In genomic region chr4:146646601-146647000, GRCh38 we compare ENCODE assay signal across 18 cellular contexts. TPM values are rescaled to one million over a fixed set of nuclear protein-coding genes. Genes with fewer than 3 reads are reported as not detected.
DNase-seq lines count a peak whose midpoint lies in the region; ATAC-seq and TF ChIP-seq lines count a peak whose summit lies in the region.
"Had no signal": no experiment of that assay in that cellular context is flagged by ENCODE, and none has a peak within 500 bp of the region (broad histone marks: within the 10 kb centered on the region; RNA-seq: fewer than 3 reads in every experiment).

No MANE protein-coding gene starts in this region.

- no peak for TF ChIP-seq CTCF in SK-N-SH (IDR thresholded peaks at IDR 0.05)
- no peak for TF ChIP-seq CTCF in H9 (conservative IDR thresholded peaks at IDR 0.05)
- TF ChIP-seq CTCF in brain (conservative IDR thresholded peaks at IDR 0.05): no peak

- WGBS in SK-N-SH (ENCODE audit: low lambda C conversion rate): 0% methylated on average over 4 of the region's 4 CpGs
- no CpG with 5 or more reads among the region's 4 CpGs for WGBS in H9 (ENCODE audit: extremely low coverage, insufficient read length, low lambda C conversion rate)
- WGBS in aorta, 2 donors: 1 to 3% methylated on average over 4 of the region's 4 CpGs

- H3K23ac ChIP-seq in H9 (ENCODE audit: insufficient read length, low read depth, low read length): no peak overlapping the region

- H4K5ac ChIP-seq in H9 (ENCODE audit: insufficient read length, low read depth, low read length): no peak overlapping the region

- H3K36me3 Mint-ChIP-seq in H9 (ENCODE audit: insufficient read depth in 1 of 3, low read depth in 3 of 3) (no peaks in the 10 kb centered on the region; a peak in 1 of 7 replicates), brain (no peaks in the 10 kb centered on the region)
- H3K36me3 Mint-ChIP-seq: CD14-positive monocyte; CD8-positive, alpha-beta T cell had no signal

- H2BK20ac ChIP-seq in H9 (ENCODE audit: low read depth, low read length, poor library complexity, severe bottlenecking): no peak overlapping the region

- no peak overlapping the region for H2BK12ac ChIP-seq in H9 (ENCODE audit: insufficient read length, low read depth, low read length)

- DNase-seq in SK-N-SH (peak; percentile 42), H9 (no peak), retina (peak; percentile 66), Ammon's horn (ENCODE audit: low spot score) (no peak), aorta (no peak)
- DNase-seq: Caco-2; CD8-positive, alpha-beta T cell; GM23248; KBM-7 had no signal

- no peaks in the 10 kb centered on the region; a peak in 2 of 4 replicates for H3K4me1 ChIP-seq in SK-N-SH (ENCODE audit: control insufficient read depth in 1 of 2, insufficient read depth in 2 of 2, low read depth in 1 of 2, low read length in 1 of 2)
- H3K4me1 ChIP-seq in H9 (ENCODE audit: insufficient read depth, low read length): no peaks in the 10 kb centered on the region
- no peaks in the 10 kb centered on the region for H3K4me1 ChIP-seq in aorta (ENCODE audit: control insufficient read depth in 1 of 2, insufficient read depth in 2 of 2, low read length in 2 of 2)
- H3K4me1 ChIP-seq: Caco-2, HAP-1 had no signal

- TF ChIP-seq EP300 in SK-N-SH (IDR thresholded peaks at IDR 0.05; ENCODE audit: borderline replicate concordance in 1 of 2, low read depth in 1 of 2, low read length in 1 of 2): no peak

- no peaks in the 10 kb centered on the region for H3K9me2 ChIP-seq in SK-N-SH

- peaks cover 7% of the 10 kb centered on the region for H3K23me2 ChIP-seq in H9 (ENCODE audit: insufficient read length, low read depth, low read length, poor library complexity, severe bottlenecking)

- POLR2A ChIA-PET in SK-N-SH (lab: Yijun Ruan, JAX): no interaction called here

- H4K20me1 ChIP-seq in SK-N-SH (ENCODE audit: insufficient read depth) (no peaks in the 10 kb centered on the region), H9 (ENCODE audit: control insufficient read depth, insufficient read depth, insufficient read length) (no peaks in the 10 kb centered on the region)

- H3K9ac ChIP-seq in SK-N-SH: no peak overlapping the region
- H3K9ac ChIP-seq in H9 (ENCODE audit: extremely low read depth, insufficient read length, low read length): no peak overlapping the region
- H3K9ac ChIP-seq: GM23248 had no signal

- H2BK120ac ChIP-seq in H9 (ENCODE audit: low read depth, low read length, poor library complexity, severe bottlenecking): no peak overlapping the region

- intact Hi-C loops in aorta (cut with DNase I): no loop called here

- no peak overlapping the region for H3K56ac ChIP-seq in H9 (ENCODE audit: insufficient read length, low read depth, low read length)

- H4K91ac ChIP-seq in H9 (ENCODE audit: insufficient read length, low read depth, low read length): no peak overlapping the region

- H2BK15ac ChIP-seq in H9 (ENCODE audit: low read depth, low read length): no peak overlapping the region

- H3K4me3 ChIP-seq in SK-N-SH (ENCODE audit: low read depth in 2 of 2, low read length in 1 of 2) (no peak overlapping the region), aorta (ENCODE audit: low read length in 2 of 2) (no peak overlapping the region)
- H3K4me3 ChIP-seq: GM23248, HAP-1 had no signal

- CTCF ChIA-PET in SK-N-SH (lab: Yijun Ruan, JAX): interaction anchor here (1.0 kb wide), 1 partner anchor 304 kb away, joined by 4 read pairs; no protein-coding TSS in a partner anchor

- H3K4ac ChIP-seq in H9 (ENCODE audit: low read depth, low read length): no peak overlapping the region

- peaks cover 100% of the 10 kb centered on the region for H3K27me3 Mint-ChIP-seq in H9 (ENCODE audit: low read depth)
- H3K27me3 Mint-ChIP-seq in brain: peaks cover 100% of the 10 kb centered on the region

- no peak overlapping the region for H2BK5ac ChIP-seq in H9 (ENCODE audit: insufficient read length, low read length)

- no peak overlapping the region for H4K8ac ChIP-seq in H9 (replicated peaks; ENCODE audit: insufficient read length, low read depth, low read length)

- no peak overlapping the region for H2AK5ac ChIP-seq in H9 (ENCODE audit: insufficient read length, low read length)

- peaks cover 8 to 26% of the 10 kb centered on the region in 2 experiments for H3K4me1 Mint-ChIP-seq in H9
- H3K4me1 Mint-ChIP-seq in brain: peaks cover 9% of the 10 kb centered on the region
- H3K4me1 Mint-ChIP-seq: CD14-positive monocyte had no signal

- H3K18ac ChIP-seq in H9 (ENCODE audit: insufficient read length, low read depth, low read length): no peak overlapping the region

- no peaks in the 10 kb centered on the region for H3K79me2 ChIP-seq in SK-N-SH (ENCODE audit: insufficient read depth)
- H3K79me2 ChIP-seq in H9 (ENCODE audit: insufficient read depth, low read length): no peaks in the 10 kb centered on the region

- no peaks in the 10 kb centered on the region for H3K79me1 ChIP-seq in H9 (ENCODE audit: insufficient read depth, low read depth, low read length, poor library complexity, severe bottlenecking)

- H3F3A ChIP-seq in SK-N-SH (replicated peaks; ENCODE audit: insufficient read depth): no peaks in the 10 kb centered on the region

- H3K36me3 ChIP-seq in SK-N-SH (replicated peaks in 1 of 2; ENCODE audit: control insufficient read depth in 1 of 2, insufficient read depth in 2 of 2, low read length in 1 of 2) (no peaks in the 10 kb centered on the region), aorta (ENCODE audit: control insufficient read depth in 1 of 2, insufficient read depth in 2 of 2, low read length in 1 of 2) (no peaks in the 10 kb centered on the region)
- H3K36me3 ChIP-seq: HAP-1 had no signal

- H2AFZ ChIP-seq in SK-N-SH (ENCODE audit: low read depth) (no peak overlapping the region), H9 (ENCODE audit: low read length) (no peak overlapping the region)
- H2AFZ ChIP-seq: GM23248 had no signal

- TF ChIP-seq RAD21 in SK-N-SH (IDR thresholded peaks at IDR 0.05; ENCODE audit: low read length): no peak

- no peak overlapping the region for H3T11ph ChIP-seq in H9 (ENCODE audit: low read length)

- peaks cover 0 to 5% of the 10 kb centered on the region in 2 experiments; a peak in 2 of 5 replicates for H3K9me3 Mint-ChIP-seq in H9
- H3K9me3 Mint-ChIP-seq in brain: peaks cover 0 to 4% (median 3%) of the 10 kb centered on the region in 5 experiments
- H3K9me3 Mint-ChIP-seq: CD8-positive, alpha-beta T cell had no signal

- H3K4me2 ChIP-seq in SK-N-SH: no peak overlapping the region
- peak overlapping the region; percentile 52 for H3K4me2 ChIP-seq in H9 (ENCODE audit: insufficient read depth, insufficient read length, low read length)

- H3K27ac Mint-ChIP-seq in H9: no peak overlapping the region
- peak overlapping the region in 1 of 5 experiments; percentile 21 for H3K27ac Mint-ChIP-seq in brain
- H3K27ac Mint-ChIP-seq: CD14-positive monocyte; CD8-positive, alpha-beta T cell had no signal

- no peak overlapping the region for H3K14ac ChIP-seq in H9 (ENCODE audit: insufficient read depth, low read length)

- ATAC-seq in SK-N-SH treated with all-trans-retinoic acid at 6 μM for 48 hours: no peak
- no peak for ATAC-seq in HG03196 (IDR thresholded peaks at IDR 0.05; ENCODE audit: unreplicated experiment)
- ATAC-seq in aorta (ENCODE audit: low FRiP score): no peak
- ATAC-seq: CD8-positive, alpha-beta T cell had no signal

- H3K4me3 Mint-ChIP-seq in H9 (peak overlapping the region in 1 of 2 experiments; percentile 55; a peak in 2 of 5 replicates), brain (peak overlapping the region in 3 of 5 experiments; percentile 25 to 70 (median 48))
- H3K4me3 Mint-ChIP-seq: CD8-positive, alpha-beta T cell had no signal

- H3K27ac ChIP-seq in SK-N-SH (ENCODE audit: low read depth in 2 of 2, low read length in 1 of 2) (no peak overlapping the region), H9 (ENCODE audit: insufficient read length, low read depth, low read length) (no peak overlapping the region), aorta (ENCODE audit: low read depth in 1 of 2, low read length in 2 of 2) (no peak overlapping the region)
- H3K27ac ChIP-seq: GM23248, HL-60 had no signal

- H3K9me3 ChIP-seq in SK-N-SH (no peaks in the 10 kb centered on the region), H9 (ENCODE audit: control insufficient read depth, low read depth, low read length) (no peaks in the 10 kb centered on the region), aorta (ENCODE audit: control insufficient read depth, low read length) (no peaks in the 10 kb centered on the region)
- H3K9me3 ChIP-seq: Caco-2, HAP-1 had no signal

- H3K27me3 ChIP-seq in SK-N-SH (ENCODE audit: insufficient read depth): peaks cover 35% of the 10 kb centered on the region
- H3K27me3 ChIP-seq in H9 (ENCODE audit: insufficient read depth, low read length): peaks cover 72% of the 10 kb centered on the region
- H3K27me3 ChIP-seq in aorta (ENCODE audit: control insufficient read depth in 1 of 2, insufficient read depth in 2 of 2, low read length in 1 of 2): no peaks in the 10 kb centered on the region

TF ChIP-seq in SK-N-SH, 30 proteins besides CTCF, POLR2A, EP300 and RAD21 (continues in another document):
- TF ChIP-seq POLR2AphosphoS5 (IDR thresholded peaks at IDR 0.05; ENCODE audit: low read depth, low read length) (no peak), PBX3 (IDR thresholded peaks at IDR 0.05) (no peak)

RNA-seq across cellular contexts. Expression of gene POU4F2, which starts 7.9 kb away (rescaled TPM):
- not detected in 2 replicates for polyA plus RNA-seq in SK-N-SH (2012; rRNA removed)
- 0.01 TPM in 1 of 2 replicates, not detected in the other for polyA plus RNA-seq in SK-N-SH (2012; cell fraction: cytosol; rRNA removed)
- polyA plus RNA-seq in SK-N-SH (2012; cell fraction: nucleus; rRNA removed): 0.01 TPM in 1 of 2 replicates, not detected in the other
- total RNA-seq in H9 (2021): not detected in 2 replicates
- polyA plus RNA-seq in brain (ENCODE audit: insufficient read depth, low read depth, low replicate concordance): not detected
- total RNA-seq in aorta: not detected
- not detected for polyA plus RNA-seq in aorta
- total RNA-seq: Caco-2; CD8-positive, alpha-beta T cell; Daoy; GM23248 had no signal
- polyA plus RNA-seq: AG04450, BJ, CD14-positive monocyte, GM23248 had no signal

Comparison
In these comparisons a context has a peak if more than half of its experiments do, and no peak if none do; other contexts are left out.
1. DNase-seq: peak in SK-N-SH (single experiment) and retina (single experiment); none in H9 (single experiment), Ammon's horn (single experiment) and aorta (0 of 2).